In the genomic region with DNA sequence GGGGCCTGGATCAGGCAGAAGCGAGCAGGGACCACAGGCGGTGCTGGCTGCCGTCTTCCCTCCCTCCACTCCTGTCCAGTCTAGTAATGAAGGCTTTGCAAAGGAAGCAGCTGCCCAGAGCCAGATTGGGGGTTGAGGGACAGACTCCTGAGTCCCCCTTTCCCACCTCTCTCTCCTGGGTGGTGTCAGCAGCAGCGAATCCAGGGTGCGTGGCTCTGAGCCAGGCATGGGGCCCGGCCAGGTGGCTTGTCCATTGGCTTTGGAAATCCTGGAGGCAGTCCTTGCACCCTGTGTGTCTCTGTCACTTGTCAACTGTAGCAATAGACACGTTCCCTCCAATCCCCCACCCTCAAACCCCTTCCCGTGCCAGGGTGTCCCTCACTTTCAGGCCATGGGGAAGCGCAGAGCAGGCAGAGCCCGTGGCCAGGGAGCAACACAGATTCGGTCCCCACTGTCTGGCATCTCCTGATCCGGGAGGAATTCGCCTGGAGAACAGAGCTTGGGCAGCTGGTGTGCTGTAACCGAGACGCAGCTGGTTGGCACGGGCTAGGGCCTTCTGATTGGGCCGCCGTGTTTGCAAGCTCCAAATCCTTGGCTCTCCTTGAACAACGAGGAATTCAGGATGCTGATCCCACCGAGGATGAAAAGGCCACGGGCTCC, we compare ENCODE assay signal across 16 cellular contexts.
A peak's percentile ranks its signal among the peaks of the same experiment; 100 is the strongest.
DNase-seq lines count a peak whose midpoint lies in the region; ATAC-seq and TF ChIP-seq lines count a peak whose summit lies in the region.
"Had no signal": no experiment of that assay in that cellular context is flagged by ENCODE, and none has a peak within 500 bp of the region (broad histone marks: within the 10 kb centered on the region; RNA-seq: fewer than 3 reads in every experiment).

No MANE protein-coding gene starts in this region.

- H3K9me3 ChIP-seq in psoas muscle, result no peaks in the 10 kb centered on the region
- H3K9me3 ChIP-seq: BE2C had no signal

- no peak overlapping the region for H3K27ac ChIP-seq in psoas muscle

- H3K27me3 Mint-ChIP-seq in activated T-cell treated with anti-CD3 and anti-CD28 coated beads, Interleukin-2, amount 50 U/mL, for 72 hours (ENCODE audit: low read depth), result peaks cover 80% of the 10 kb centered on the region

- no peak for TF ChIP-seq CTCF in psoas muscle (IDR thresholded peaks at IDR 0.05)

- no peak overlapping the region for H3K4me3 Mint-ChIP-seq in activated T-cell treated with anti-CD3 and anti-CD28 coated beads, Interleukin-2, amount 50 U/mL, for 72 hours
- H3K4me3 Mint-ChIP-seq: activated naive CD8-positive, alpha-beta T cell; T-helper 2 cell treated with Interferon-gamma antibody and Interleukin-4, amounts not matched to agents 5 μg/mL and 100 μg/mL, for 36 hours had no signal

- no peaks in the 10 kb centered on the region for H3K4me1 Mint-ChIP-seq in activated T-cell treated with anti-CD3 and anti-CD28 coated beads, Interleukin-2, amount 50 U/mL, for 72 hours (ENCODE audit: low read depth)

- H3K4me3 ChIP-seq in psoas muscle, result no peak overlapping the region
- H3K4me3 ChIP-seq: lung had no signal

- peaks cover 0 to 51% (median 18%) of the 10 kb centered on the region in 3 donors for H3K27me3 ChIP-seq in psoas muscle (ENCODE audit: insufficient read depth in 3 of 3, low read length in 2 of 3)
- H3K27me3 ChIP-seq: BE2C had no signal

- intact Hi-C loops in psoas muscle (cut with DNase I), result loop anchor here in 1 of 2 donors (5.0 kb wide), 1 partner anchor 105 kb away; no protein-coding TSS in a partner anchor
- intact Hi-C loops in left ventricle myocardium superior (cut with micrococcal nuclease), result no loop called here

- DNase-seq in ELF-1 (ENCODE audit: low read depth, low spot score) (peak; percentile 23), NCI-H2171 (lab: John Stamatoyannopoulos, UW) (peak; percentile 78), ecto neural progenitor cell (ENCODE audit: low spot score) (peak; percentile 72), psoas muscle (peak in 1 of 2 donors; percentile 57), NCI-H510A treated with DMSO at 0.1 percent for 48 hours (lab: John Stamatoyannopoulos, UW) (no peak), left ventricle myocardium superior (no peak), kidney tubule cell (ENCODE audit: low spot score) (no peak)
- no peak for DNase-seq in activated T-cell treated with anti-CD3 and anti-CD28 coated beads, Interleukin-2, amount 50 U/mL, for 72 hours
- DNase-seq: DMS153; effector memory CD4-positive, alpha-beta T cell; NCI-H774; trophoblast cell had no signal

- H3K36me3 Mint-ChIP-seq in activated T-cell treated with anti-CD3 and anti-CD28 coated beads, Interleukin-2, amount 50 U/mL, for 72 hours (ENCODE audit: insufficient read depth in 2 of 2), result no peaks in the 10 kb centered on the region
- H3K36me3 Mint-ChIP-seq: activated naive CD8-positive, alpha-beta T cell had no signal

- ATAC-seq in psoas muscle (peak in 3 of 4 donors; percentile 21 to 42 (median 22)), left ventricle myocardium superior (no peak)
- no peak for ATAC-seq in activated T-cell treated with anti-CD3 and anti-CD28 coated beads, Interleukin-2, amount 50 U/mL, for 72 hours (replicated peaks in 1 of 2)

- no peaks in the 10 kb centered on the region for H3K9me3 Mint-ChIP-seq in activated T-cell treated with anti-CD3 and anti-CD28 coated beads, Interleukin-2, amount 50 U/mL, for 72 hours
- H3K9me3 Mint-ChIP-seq: T-helper 2 cell treated with Interferon-gamma antibody and Interleukin-4, amounts not matched to agents 5 μg/mL and 100 μg/mL, for 36 hours had no signal

- H3K36me3 ChIP-seq in psoas muscle (ENCODE audit: insufficient read depth in 1 of 2, low read depth in 1 of 2), result no peaks in the 10 kb centered on the region
- H3K36me3 ChIP-seq: BE2C had no signal

- H3K4me1 ChIP-seq in psoas muscle, result no peaks in the 10 kb centered on the region
- H3K4me1 ChIP-seq: BE2C had no signal

- no peak overlapping the region for H3K27ac Mint-ChIP-seq in activated T-cell treated with anti-CD3 and anti-CD28 coated beads, Interleukin-2, amount 50 U/mL, for 72 hours
- H3K27ac Mint-ChIP-seq: activated naive CD8-positive, alpha-beta T cell; T-helper 2 cell treated with Interferon-gamma antibody and Interleukin-4, amounts not matched to agents 5 μg/mL and 100 μg/mL, for 36 hours had no signal

- WGBS in psoas muscle, 3 donors, result 9 to 22% (median 15%) methylated on average over 21 of the region's 21 CpGs

Comparison
In these comparisons a context has a peak if more than half of its experiments do, and no peak if none do; other contexts are left out.
1. DNase-seq: peak in ELF-1 (single experiment), NCI-H2171 (single experiment) and ecto neural progenitor cell (single experiment); none in NCI-H510A treated with DMSO at 0.1 percent for 48 hours (single experiment), activated T-cell treated with anti-CD3 and anti-CD28 coated beads, Interleukin-2, amount 50 U/mL, for 72 hours (0 of 2), left ventricle myocardium superior (single experiment) and kidney tubule cell (single experiment).
2. ATAC-seq: peak in psoas muscle (3 of 4); none in activated T-cell treated with anti-CD3 and anti-CD28 coated beads, Interleukin-2, amount 50 U/mL, for 72 hours (0 of 2) and left ventricle myocardium superior (single experiment).